19 cellular contexts compared by ENCODE assay signal in the genomic region with DNA sequence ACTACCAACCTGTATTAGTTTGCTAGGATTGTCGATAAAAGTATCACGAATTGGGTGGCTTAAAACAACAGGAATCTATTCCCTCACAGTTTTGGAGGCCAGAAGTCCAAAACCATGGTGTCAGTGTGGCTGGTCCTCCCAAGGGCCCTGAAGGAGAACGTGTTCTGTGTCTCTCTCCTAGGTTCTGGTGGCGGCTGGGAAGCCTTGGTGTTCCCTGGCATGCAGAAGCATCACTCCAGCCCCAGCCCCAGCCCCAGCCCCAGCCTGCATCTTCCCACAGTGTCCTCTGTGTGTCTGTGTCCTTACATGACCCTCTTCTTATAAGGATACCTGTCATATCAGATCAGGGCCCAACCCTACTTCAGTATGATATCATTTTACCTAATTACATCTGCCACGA.
"Had no signal": no experiment of that assay in that cellular context is flagged by ENCODE, and none has a peak within 500 bp of the region (broad histone marks: within the 10 kb centered on the region; RNA-seq: fewer than 3 reads in every experiment).

No MANE protein-coding gene starts in this region.

- DNase-seq: KBM-7, MV-4-11, NCI-H1048, NCI-H1105, NCI-H1417, NCI-H1436 treated with DMSO at 0.1 percent for 48 hours, NCI-H1694, NCI-H187 treated with DMSO at 0.1 percent for 48 hours, NCI-H2029 treated with DMSO at 0.1 percent for 48 hours, NCI-H2171, NCI-H226, NCI-H446, NCI-H510A, NCI-H524 treated with DMSO at 0.1 percent for 48 hours, NCI-H69, NCI-H774, SHP77, SW 1271 had no signal

- H3K27ac ChIP-seq: RWPE1 had no signal
